In the genomic region with DNA sequence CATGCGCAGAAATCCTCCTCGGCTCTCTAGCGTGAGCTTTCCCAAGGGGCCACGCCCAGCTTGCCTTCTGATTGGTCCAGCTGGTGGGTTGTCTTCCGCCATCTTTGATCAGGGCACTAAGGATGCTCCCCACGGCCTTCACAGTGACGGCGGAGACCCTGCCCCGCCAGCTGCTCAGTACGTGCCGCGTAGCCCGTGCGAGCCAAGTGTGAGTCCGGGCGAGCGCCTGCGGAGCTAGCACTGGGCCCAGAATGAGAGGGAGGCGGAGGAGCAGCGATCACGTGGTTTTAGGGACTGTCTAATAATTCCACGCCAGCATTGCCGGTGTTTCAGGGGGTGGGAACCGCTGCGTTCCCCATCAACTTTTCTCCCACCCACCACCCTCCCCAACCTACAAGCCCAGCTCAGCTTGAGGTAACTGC, we compare ENCODE assay signal across 1 cellular context.
A peak's percentile ranks its signal among the peaks of the same experiment; 100 is the strongest.
TF ChIP-seq lines count a peak whose summit lies in the region.

No MANE protein-coding gene starts in this region.

TF ChIP-seq in WTC11, 78 proteins besides CTCF, POLR2A, EP300 and RAD21 (continued from another document and continues in another):
- TF ChIP-seq ZNF425 (CRISPR knock-in tag; conservative IDR thresholded peaks at IDR 0.05) (no peak), NR3C1 (CRISPR knock-in tag; conservative IDR thresholded peaks at IDR 0.05; ENCODE audit: low read depth) (no peak), ZNF232 (CRISPR knock-in tag; IDR thresholded peaks at IDR 0.05) (no peak), ATF2 (CRISPR knock-in tag; IDR thresholded peaks at IDR 0.05; ENCODE audit: borderline replicate concordance, low read depth) (no peak), NFYB (CRISPR knock-in tag; conservative IDR thresholded peaks at IDR 0.05; ENCODE audit: low read depth) (peak; percentile 75), SP1 (CRISPR knock-in tag; conservative IDR thresholded peaks at IDR 0.05) (peak; percentile 92), USF2 (CRISPR knock-in tag; IDR thresholded peaks at IDR 0.05) (peak; percentile 96), ZNF281 (CRISPR knock-in tag; IDR thresholded peaks at IDR 0.05) (no peak), ATF6 (CRISPR knock-in tag; IDR thresholded peaks at IDR 0.05) (no peak), TP53 (CRISPR knock-in tag; IDR thresholded peaks at IDR 0.05) (no peak), GTF2I (CRISPR knock-in tag; conservative IDR thresholded peaks at IDR 0.05) (no peak), ETV6 (CRISPR knock-in tag; IDR thresholded peaks at IDR 0.05) (no peak; the same call in 1 of the 2 replicates), PRRX2 (CRISPR knock-in tag; IDR thresholded peaks at IDR 0.05) (no peak), PREB (CRISPR knock-in tag; IDR thresholded peaks at IDR 0.05; ENCODE audit: borderline replicate concordance) (no peak), CREM (CRISPR knock-in tag; IDR thresholded peaks at IDR 0.05) (peak; percentile 69; the same call in 1 of the 2 replicates), ZNF138 (CRISPR knock-in tag; conservative IDR thresholded peaks at IDR 0.05) (no peak), SOX15 (CRISPR knock-in tag; IDR thresholded peaks at IDR 0.05) (no peak), SMAD3 (CRISPR knock-in tag; IDR thresholded peaks at IDR 0.05; ENCODE audit: borderline replicate concordance) (no peak), NR1H2 (CRISPR knock-in tag; IDR thresholded peaks at IDR 0.05) (no peak), NFATC4 (CRISPR knock-in tag; IDR thresholded peaks at IDR 0.05) (no peak), RORB (CRISPR knock-in tag; IDR thresholded peaks at IDR 0.05) (no peak)
- TF ChIP-seq, protein P1, sequence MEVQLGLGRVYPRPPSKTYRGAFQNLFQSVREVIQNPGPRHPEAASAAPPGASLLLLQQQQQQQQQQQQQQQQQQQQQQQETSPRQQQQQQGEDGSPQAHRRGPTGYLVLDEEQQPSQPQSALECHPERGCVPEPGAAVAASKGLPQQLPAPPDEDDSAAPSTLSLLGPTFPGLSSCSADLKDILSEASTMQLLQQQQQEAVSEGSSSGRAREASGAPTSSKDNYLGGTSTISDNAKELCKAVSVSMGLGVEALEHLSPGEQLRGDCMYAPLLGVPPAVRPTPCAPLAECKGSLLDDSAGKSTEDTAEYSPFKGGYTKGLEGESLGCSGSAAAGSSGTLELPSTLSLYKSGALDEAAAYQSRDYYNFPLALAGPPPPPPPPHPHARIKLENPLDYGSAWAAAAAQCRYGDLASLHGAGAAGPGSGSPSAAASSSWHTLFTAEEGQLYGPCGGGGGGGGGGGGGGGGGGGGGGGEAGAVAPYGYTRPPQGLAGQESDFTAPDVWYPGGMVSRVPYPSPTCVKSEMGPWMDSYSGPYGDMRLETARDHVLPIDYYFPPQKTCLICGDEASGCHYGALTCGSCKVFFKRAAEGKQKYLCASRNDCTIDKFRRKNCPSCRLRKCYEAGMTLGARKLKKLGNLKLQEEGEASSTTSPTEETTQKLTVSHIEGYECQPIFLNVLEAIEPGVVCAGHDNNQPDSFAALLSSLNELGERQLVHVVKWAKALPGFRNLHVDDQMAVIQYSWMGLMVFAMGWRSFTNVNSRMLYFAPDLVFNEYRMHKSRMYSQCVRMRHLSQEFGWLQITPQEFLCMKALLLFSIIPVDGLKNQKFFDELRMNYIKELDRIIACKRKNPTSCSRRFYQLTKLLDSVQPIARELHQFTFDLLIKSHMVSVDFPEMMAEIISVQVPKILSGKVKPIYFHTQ (CRISPR knock-in tag; IDR thresholded peaks at IDR 0.05), result no peak
- TF ChIP-seq, protein P2, sequence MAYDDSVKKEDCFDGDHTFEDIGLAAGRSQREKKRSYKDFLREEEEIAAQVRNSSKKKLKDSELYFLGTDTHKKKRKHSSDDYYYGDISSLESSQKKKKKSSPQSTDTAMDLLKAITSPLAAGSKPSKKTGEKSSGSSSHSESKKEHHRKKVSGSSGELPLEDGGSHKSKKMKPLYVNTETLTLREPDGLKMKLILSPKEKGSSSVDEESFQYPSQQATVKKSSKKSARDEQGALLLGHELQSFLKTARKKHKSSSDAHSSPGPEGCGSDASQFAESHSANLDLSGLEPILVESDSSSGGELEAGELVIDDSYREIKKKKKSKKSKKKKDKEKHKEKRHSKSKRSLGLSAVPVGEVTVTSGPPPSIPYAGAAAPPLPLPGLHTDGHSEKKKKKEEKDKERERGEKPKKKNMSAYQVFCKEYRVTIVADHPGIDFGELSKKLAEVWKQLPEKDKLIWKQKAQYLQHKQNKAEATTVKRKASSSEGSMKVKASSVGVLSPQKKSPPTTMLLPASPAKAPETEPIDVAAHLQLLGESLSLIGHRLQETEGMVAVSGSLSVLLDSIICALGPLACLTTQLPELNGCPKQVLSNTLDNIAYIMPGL (CRISPR knock-in tag; IDR thresholded peaks at IDR 0.05), result 0 out of 2 replicates have a peak, but pooled peaks have one; percentile 31
- TF ChIP-seq, protein P3, sequence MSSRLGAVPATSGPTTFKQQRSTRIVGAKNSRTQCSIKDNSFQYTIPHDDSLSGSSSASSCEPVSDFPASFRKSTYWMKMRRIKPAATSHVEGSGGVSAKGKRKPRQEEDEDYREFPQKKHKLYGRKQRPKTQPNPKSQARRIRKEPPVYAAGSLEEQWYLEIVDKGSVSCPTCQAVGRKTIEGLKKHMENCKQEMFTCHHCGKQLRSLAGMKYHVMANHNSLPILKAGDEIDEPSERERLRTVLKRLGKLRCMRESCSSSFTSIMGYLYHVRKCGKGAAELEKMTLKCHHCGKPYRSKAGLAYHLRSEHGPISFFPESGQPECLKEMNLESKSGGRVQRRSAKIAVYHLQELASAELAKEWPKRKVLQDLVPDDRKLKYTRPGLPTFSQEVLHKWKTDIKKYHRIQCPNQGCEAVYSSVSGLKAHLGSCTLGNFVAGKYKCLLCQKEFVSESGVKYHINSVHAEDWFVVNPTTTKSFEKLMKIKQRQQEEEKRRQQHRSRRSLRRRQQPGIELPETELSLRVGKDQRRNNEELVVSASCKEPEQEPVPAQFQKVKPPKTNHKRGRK (CRISPR knock-in tag; IDR thresholded peaks at IDR 0.05; ENCODE audit: borderline replicate concordance), result no peak
- TF ChIP-seq, protein P4, sequence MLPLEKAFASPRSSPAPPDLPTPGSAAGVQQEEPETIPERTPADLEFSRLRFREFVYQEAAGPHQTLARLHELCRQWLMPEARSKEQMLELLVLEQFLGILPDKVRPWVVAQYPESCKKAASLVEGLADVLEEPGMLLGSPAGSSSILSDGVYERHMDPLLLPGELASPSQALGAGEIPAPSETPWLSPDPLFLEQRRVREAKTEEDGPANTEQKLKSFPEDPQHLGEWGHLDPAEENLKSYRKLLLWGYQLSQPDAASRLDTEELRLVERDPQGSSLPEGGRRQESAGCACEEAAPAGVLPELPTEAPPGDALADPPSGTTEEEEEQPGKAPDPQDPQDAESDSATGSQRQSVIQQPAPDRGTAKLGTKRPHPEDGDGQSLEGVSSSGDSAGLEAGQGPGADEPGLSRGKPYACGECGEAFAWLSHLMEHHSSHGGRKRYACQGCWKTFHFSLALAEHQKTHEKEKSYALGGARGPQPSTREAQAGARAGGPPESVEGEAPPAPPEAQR (CRISPR knock-in tag; IDR thresholded peaks at IDR 0.05), result no peak
- TF ChIP-seq, protein P5, sequence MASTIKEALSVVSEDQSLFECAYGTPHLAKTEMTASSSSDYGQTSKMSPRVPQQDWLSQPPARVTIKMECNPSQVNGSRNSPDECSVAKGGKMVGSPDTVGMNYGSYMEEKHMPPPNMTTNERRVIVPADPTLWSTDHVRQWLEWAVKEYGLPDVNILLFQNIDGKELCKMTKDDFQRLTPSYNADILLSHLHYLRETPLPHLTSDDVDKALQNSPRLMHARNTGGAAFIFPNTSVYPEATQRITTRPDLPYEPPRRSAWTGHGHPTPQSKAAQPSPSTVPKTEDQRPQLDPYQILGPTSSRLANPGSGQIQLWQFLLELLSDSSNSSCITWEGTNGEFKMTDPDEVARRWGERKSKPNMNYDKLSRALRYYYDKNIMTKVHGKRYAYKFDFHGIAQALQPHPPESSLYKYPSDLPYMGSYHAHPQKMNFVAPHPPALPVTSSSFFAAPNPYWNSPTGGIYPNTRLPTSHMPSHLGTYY (CRISPR knock-in tag; IDR thresholded peaks at IDR 0.05), result no peak
- TF ChIP-seq, protein P6, sequence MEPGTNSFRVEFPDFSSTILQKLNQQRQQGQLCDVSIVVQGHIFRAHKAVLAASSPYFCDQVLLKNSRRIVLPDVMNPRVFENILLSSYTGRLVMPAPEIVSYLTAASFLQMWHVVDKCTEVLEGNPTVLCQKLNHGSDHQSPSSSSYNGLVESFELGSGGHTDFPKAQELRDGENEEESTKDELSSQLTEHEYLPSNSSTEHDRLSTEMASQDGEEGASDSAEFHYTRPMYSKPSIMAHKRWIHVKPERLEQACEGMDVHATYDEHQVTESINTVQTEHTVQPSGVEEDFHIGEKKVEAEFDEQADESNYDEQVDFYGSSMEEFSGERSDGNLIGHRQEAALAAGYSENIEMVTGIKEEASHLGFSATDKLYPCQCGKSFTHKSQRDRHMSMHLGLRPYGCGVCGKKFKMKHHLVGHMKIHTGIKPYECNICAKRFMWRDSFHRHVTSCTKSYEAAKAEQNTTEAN (CRISPR knock-in tag; IDR thresholded peaks at IDR 0.05), result no peak
- TF ChIP-seq, protein P7, sequence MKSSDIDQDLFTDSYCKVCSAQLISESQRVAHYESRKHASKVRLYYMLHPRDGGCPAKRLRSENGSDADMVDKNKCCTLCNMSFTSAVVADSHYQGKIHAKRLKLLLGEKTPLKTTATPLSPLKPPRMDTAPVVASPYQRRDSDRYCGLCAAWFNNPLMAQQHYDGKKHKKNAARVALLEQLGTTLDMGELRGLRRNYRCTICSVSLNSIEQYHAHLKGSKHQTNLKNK (CRISPR knock-in tag; IDR thresholded peaks at IDR 0.05), result no peak
